In the genomic region with DNA sequence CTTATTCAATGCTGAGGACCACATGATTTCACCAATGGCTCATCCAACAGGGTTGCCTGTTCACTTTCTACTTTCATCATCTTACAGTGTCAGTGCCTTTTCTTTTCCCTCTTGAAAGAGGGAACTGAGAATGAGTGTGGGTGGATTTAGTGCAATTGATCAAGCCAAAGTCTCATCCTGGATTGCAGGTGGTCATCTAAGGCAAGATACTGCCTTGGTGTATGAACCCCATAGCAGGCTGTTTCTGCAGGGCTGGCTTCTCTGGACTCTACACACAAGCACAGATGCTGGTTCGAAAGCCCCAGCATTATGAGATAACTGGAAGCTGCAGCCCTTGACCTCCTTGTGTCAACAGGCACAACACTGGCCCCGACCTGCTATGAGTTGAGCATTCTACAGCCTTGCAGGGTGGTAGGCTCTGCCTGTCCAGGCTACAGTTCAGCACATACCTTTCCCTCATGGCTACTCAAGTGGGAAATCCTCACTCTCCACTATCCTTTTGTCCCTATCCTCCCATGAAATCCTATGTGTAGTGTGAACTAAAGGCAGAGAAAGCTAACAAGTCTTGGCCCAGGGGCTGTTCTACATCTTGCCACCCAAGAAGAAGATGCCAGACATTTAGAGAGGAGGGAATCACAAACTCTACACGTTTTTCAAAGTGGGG, we compare ENCODE assay signal across 19 cellular contexts.
A peak's percentile ranks its signal among the peaks of the same experiment; 100 is the strongest.
DNase-seq lines count a peak whose midpoint lies in the region; ATAC-seq and TF ChIP-seq lines count a peak whose summit lies in the region.
"Had no signal": no experiment of that assay in that cellular context is flagged by ENCODE, and none has a peak within 500 bp of the region (broad histone marks: within the 10 kb centered on the region; RNA-seq: fewer than 3 reads in every experiment).

No MANE protein-coding gene starts in this region.

- DNase-seq in left lobe of liver (ENCODE audit: low spot score) (no peak), SKM-1 treated with dmso at 0.1 percent for 144 hours (lab: John Stamatoyannopoulos, UW; ENCODE audit: unreplicated experiment) (no peak), HFFc6 (no peak), chondrocyte (ENCODE audit: low spot score) (no peak), EL (no peak)
- DNase-seq: activated CD4-positive, alpha-beta T cell treated with anti-CD3 and anti-CD28 coated beads for 4 hours; activated gamma-delta T cell treated with Interleukin-2 at 50 U/mL for 16 hours; anterior cingulate cortex; effector memory CD4-positive, alpha-beta T cell; heart left ventricle; lower lobe of right lung; naive B cell; NCI-H526; testis had no signal

- ATAC-seq in GM18499 (IDR thresholded peaks at IDR 0.05; ENCODE audit: insufficient read depth, unreplicated experiment) (peak; percentile 47), GM21447 (IDR thresholded peaks at IDR 0.05; ENCODE audit: unreplicated experiment) (peak; percentile 60), HG03378 (IDR thresholded peaks at IDR 0.05; ENCODE audit: unreplicated experiment) (peak; percentile 72), left lobe of liver (peak; percentile 41)
- ATAC-seq: SK-N-SH treated with all-trans-retinoic acid at 6 μM for 48 hours had no signal

- H3K27me3 Mint-ChIP-seq in HFFc6 (ENCODE audit: insufficient read depth) (no peaks in the 10 kb centered on the region; the same call in 1 of the 2 replicates), chondrocyte (ENCODE audit: low read depth) (no peaks in the 10 kb centered on the region)
- H3K27me3 Mint-ChIP-seq: naive B cell had no signal

- H3K27ac Mint-ChIP-seq in HFFc6 (no peak overlapping the region), chondrocyte (ENCODE audit: unreplicated experiment) (no peak overlapping the region)
- H3K27ac Mint-ChIP-seq: naive B cell, progenitor cell of endocrine pancreas had no signal

- H3K4me1 Mint-ChIP-seq in HFFc6 (ENCODE audit: low read depth) (no peaks in the 10 kb centered on the region), chondrocyte (ENCODE audit: low read depth) (peaks cover 11% of the 10 kb centered on the region)

- H3K4me3 Mint-ChIP-seq in HFFc6 (no peak overlapping the region), chondrocyte (ENCODE audit: unreplicated experiment) (no peak overlapping the region)
- H3K4me3 Mint-ChIP-seq: naive B cell had no signal

- no peaks in the 10 kb centered on the region; the same call in none of the 2 replicates for H3K36me3 Mint-ChIP-seq in HFFc6 (ENCODE audit: low read depth)
- peaks cover 9% of the 10 kb centered on the region for H3K36me3 Mint-ChIP-seq in chondrocyte (ENCODE audit: low read depth)

- no peaks in the 10 kb centered on the region for H3K9me3 Mint-ChIP-seq in HFFc6
- H3K9me3 Mint-ChIP-seq in chondrocyte (ENCODE audit: low read depth): no peaks in the 10 kb centered on the region
- H3K9me3 Mint-ChIP-seq: naive B cell had no signal

- TF ChIP-seq CTCF in HFFc6 (IDR thresholded peaks at IDR 0.05): no peak
- no peak for TF ChIP-seq CTCF in chondrocyte (IDR thresholded peaks at IDR 0.05)
